ENCODE assay signal across 8 cellular contexts in genomic region chr7:20220824-20221547, GRCh38. TPM values are rescaled to one million over a fixed set of nuclear protein-coding genes. Genes with fewer than 3 reads are reported as not detected.
DNase-seq lines count a peak whose midpoint lies in the region; ATAC-seq and TF ChIP-seq lines count a peak whose summit lies in the region.

No MANE protein-coding gene starts in this region.

- peak; percentile 21 for ATAC-seq in HG03432 (IDR thresholded peaks at IDR 0.05; ENCODE audit: unreplicated experiment)

- TF ChIP-seq CTCF in astrocyte of the spinal cord (IDR thresholded peaks at IDR 0.05; ENCODE audit: low read depth, low read length) (no peak), nephron progenitor cell (IDR thresholded peaks at IDR 0.05) (no peak)

- H3K27ac Mint-ChIP-seq in nephron progenitor cell: no peak overlapping the region

- no peak overlapping the region for H3K4me3 ChIP-seq in astrocyte of the spinal cord (ENCODE audit: low read depth, low read length)

- no peak overlapping the region for H3K4me3 Mint-ChIP-seq in nephron progenitor cell

- peaks cover 14% of the 10 kb centered on the region for H3K4me1 Mint-ChIP-seq in nephron progenitor cell

- DNase-seq in EH (ENCODE audit: low read depth): peak; percentile 44
- DNase-seq in astrocyte of the spinal cord (ENCODE audit: low read depth, low spot score): peak; percentile 93
- DNase-seq in myocyte (ENCODE audit: low read depth): peak; percentile 75
- no peak for DNase-seq in RKO (ENCODE audit: low spot score)
- DNase-seq in NCI-H2196 treated with DMSO at 0.1 percent for 48 hours (lab: John Stamatoyannopoulos, UW; ENCODE audit: unreplicated experiment): no peak
- DNase-seq in NCI-H1092 (lab: John Stamatoyannopoulos, UW): no peak
- DNase-seq in nephron progenitor cell: no peak

- no peaks in the 10 kb centered on the region for H3K27me3 Mint-ChIP-seq in nephron progenitor cell (ENCODE audit: low read depth, poor library complexity)

- in situ Hi-C loops in astrocyte of the spinal cord (cut with HindIII; ENCODE audit: low sequenced_read_pairs): no loop called here

- H3K9me3 Mint-ChIP-seq in nephron progenitor cell: no peaks in the 10 kb centered on the region

- H3K36me3 Mint-ChIP-seq in nephron progenitor cell (ENCODE audit: low read depth): no peaks in the 10 kb centered on the region

RNA-seq across cellular contexts. Expression of gene MACC1, which starts 3.8 kb away (rescaled TPM):
- total RNA-seq in myocyte: 0.05 and 0.10 TPM in 2 replicates
- polyA plus RNA-seq in myocyte (2012): not detected

Comparison
In these comparisons a context has a peak if more than half of its experiments do, and no peak if none do; other contexts are left out.
1. DNase-seq: peak in EH (single experiment), astrocyte of the spinal cord (single experiment) and myocyte (single experiment); none in RKO (single experiment), NCI-H2196 treated with DMSO at 0.1 percent for 48 hours (single experiment), NCI-H1092 (single experiment) and nephron progenitor cell (single experiment).